ENCODE assay signal across 10 cellular contexts in the genomic region with DNA sequence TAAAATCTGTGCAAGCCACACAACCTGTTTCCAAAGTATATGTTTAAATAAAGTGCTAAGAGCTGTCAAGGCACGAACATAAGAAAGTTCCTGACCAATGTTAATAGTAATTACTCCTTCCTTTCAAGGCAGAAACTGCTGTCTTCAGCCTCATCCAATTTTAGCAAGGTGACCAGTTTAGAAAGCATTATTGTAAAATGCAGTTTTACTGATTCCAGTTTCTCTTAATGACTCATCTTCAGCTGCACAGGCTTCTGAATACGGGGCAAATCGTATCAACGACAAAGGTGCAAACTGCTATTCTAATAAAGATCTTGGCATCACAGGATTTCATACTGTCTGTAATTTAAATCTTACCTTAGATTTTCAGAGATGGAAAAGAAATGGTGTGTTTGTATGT.
DNase-seq lines count a peak whose midpoint lies in the region; ATAC-seq and TF ChIP-seq lines count a peak whose summit lies in the region.
"Had no signal": no experiment of that assay in that cellular context is flagged by ENCODE, and none has a peak within 500 bp of the region (broad histone marks: within the 10 kb centered on the region; RNA-seq: fewer than 3 reads in every experiment).

No MANE protein-coding gene starts in this region.

- H3K9me3 Mint-ChIP-seq in activated T-helper 17 cell treated with anti-CD3 and anti-CD28 coated beads, Interleukin-2, amount 50 U/mL, for 72 hours: peaks cover 5% of the 10 kb centered on the region

- H3K36me3 Mint-ChIP-seq in activated T-helper 17 cell treated with anti-CD3 and anti-CD28 coated beads, Interleukin-2, amount 50 U/mL, for 72 hours (ENCODE audit: low read depth): no peaks in the 10 kb centered on the region
- H3K36me3 Mint-ChIP-seq: activated naive CD4-positive, alpha-beta T cell treated with anti-CD3 and anti-CD28 coated beads, Interleukin-2, amount 50 U/mL, for 72 hours had no signal

- H3K4me1 Mint-ChIP-seq in activated T-helper 17 cell treated with anti-CD3 and anti-CD28 coated beads, Interleukin-2, amount 50 U/mL, for 72 hours: peaks cover 46% of the 10 kb centered on the region

- H3K27ac Mint-ChIP-seq in activated T-helper 17 cell treated with anti-CD3 and anti-CD28 coated beads, Interleukin-2, amount 50 U/mL, for 72 hours: peak overlapping the region; percentile 40

- DNase-seq in GM13976 (ENCODE audit: low spot score) (peak; percentile 5), KBM-7 (no peak), NCI-H2081 (lab: John Stamatoyannopoulos, UW) (no peak), AG08396 (ENCODE audit: low spot score) (no peak), NCI-H2171 (lab: John Stamatoyannopoulos, UW) (no peak)
- DNase-seq: stimulated activated naive CD4-positive, alpha-beta T cell had no signal

- ATAC-seq in GM19455 (IDR thresholded peaks at IDR 0.05; ENCODE audit: unreplicated experiment) (peak; percentile 97), HG02981 (IDR thresholded peaks at IDR 0.05; ENCODE audit: unreplicated experiment) (peak; percentile 95)
- ATAC-seq in activated T-helper 17 cell treated with anti-CD3 and anti-CD28 coated beads, Interleukin-2, amount 50 U/mL, for 72 hours (replicated peaks): peak; percentile 82
- ATAC-seq: activated naive CD4-positive, alpha-beta T cell treated with anti-CD3 and anti-CD28 coated beads, Interleukin-2, amount 50 U/mL, for 72 hours had no signal

- no peak for TF ChIP-seq CTCF in GM13976 (IDR thresholded peaks at IDR 0.05; ENCODE audit: borderline replicate concordance, control extremely low read depth, extremely low read depth, insufficient read depth, missing control alignments)

- in situ Hi-C loops in GM13976 (cut with MboI; ENCODE audit: low sequenced_read_pairs, unreplicated experiment): no loop called here
- in situ Hi-C loops in KBM-7 (cut with MboI; ENCODE audit: low pct_unique_long_range_greater_than_20kb, low sequenced_read_pairs): no loop called here

- H3K4me3 Mint-ChIP-seq in activated T-helper 17 cell treated with anti-CD3 and anti-CD28 coated beads, Interleukin-2, amount 50 U/mL, for 72 hours: peak overlapping the region; percentile 48

- H3K27me3 Mint-ChIP-seq in activated T-helper 17 cell treated with anti-CD3 and anti-CD28 coated beads, Interleukin-2, amount 50 U/mL, for 72 hours: no peaks in the 10 kb centered on the region
